ENCODE assay signal across 30 cellular contexts in the genomic region with DNA sequence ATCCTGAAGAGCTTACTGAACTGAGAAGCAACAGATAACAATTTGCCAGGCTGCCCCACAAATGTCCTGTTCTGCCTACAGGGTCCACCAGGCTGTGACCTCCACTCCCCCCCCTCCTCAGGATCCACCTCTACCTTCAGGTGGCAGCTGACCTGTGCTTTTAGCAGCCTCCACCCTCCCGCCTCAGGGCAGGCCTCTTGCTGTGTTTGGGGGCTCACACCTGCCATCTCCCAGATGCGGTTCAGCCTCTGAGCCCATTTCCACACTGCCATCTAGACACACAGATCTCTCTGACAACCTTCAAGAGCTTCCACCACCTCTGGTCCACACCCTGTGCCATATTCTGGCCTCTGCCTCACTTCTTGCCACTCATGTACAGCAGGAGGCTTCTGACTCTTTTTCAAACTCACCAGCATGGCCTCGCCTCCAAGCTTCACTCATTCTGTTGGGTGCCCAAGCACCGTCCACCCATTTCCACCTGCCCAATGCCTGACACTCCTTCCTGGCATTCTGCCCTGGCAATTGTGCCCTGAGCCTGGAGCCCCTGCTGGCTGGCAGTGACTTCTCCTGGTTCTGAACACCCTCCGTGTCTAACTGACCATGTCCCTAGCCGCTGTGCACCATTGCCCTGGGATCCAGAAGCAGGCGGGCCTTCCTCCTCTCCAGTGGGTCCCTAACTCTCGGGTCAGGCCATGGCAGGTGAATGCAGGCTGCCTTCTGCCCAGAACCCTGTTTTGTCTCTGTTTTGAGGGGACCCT. TPM values are rescaled to one million over a fixed set of nuclear protein-coding genes. Genes with fewer than 3 reads are reported as not detected.
"Had no signal": no experiment of that assay in that cellular context is flagged by ENCODE, and none has a peak within 500 bp of the region (broad histone marks: within the 10 kb centered on the region; RNA-seq: fewer than 3 reads in every experiment).

No MANE protein-coding gene starts in this region.

- H3K36me3 Mint-ChIP-seq: activated naive CD4-positive, alpha-beta T cell treated with anti-CD3 and anti-CD28 coated beads, Interleukin-2, amount 10 ng/mL, durations not matched to agents 7 days and 5 days; activated naive CD8-positive, alpha-beta T cell treated with anti-CD3 and anti-CD28 coated beads, Interleukin-2, amount 10 ng/mL, durations not matched to agents 7 days and 5 days; brain; T-cell had no signal

- H3K4me3 Mint-ChIP-seq: activated B cell treated with CpG ODN at 0.5 μM for 24 hours; activated CD8-positive, alpha-beta T cell treated with anti-CD3 and anti-CD28 coated beads for 36 hours; activated naive CD4-positive, alpha-beta T cell treated with anti-CD3 and anti-CD28 coated beads, Interleukin-2, amount 10 ng/mL, durations not matched to agents 7 days and 5 days; activated naive CD8-positive, alpha-beta T cell treated with anti-CD3 and anti-CD28 coated beads, Interleukin-2, amount 10 ng/mL, durations not matched to agents 7 days and 5 days; brain; nephron; T-cell; T-helper 2 cell treated with Interferon-gamma antibody and Interleukin-4, amounts not matched to agents 5 μg/mL and 100 μg/mL, for 36 hours had no signal

- H3K4me1 Mint-ChIP-seq: activated B cell treated with CpG ODN at 0.5 μM for 24 hours; activated naive CD4-positive, alpha-beta T cell treated with anti-CD3 and anti-CD28 coated beads, Interleukin-2, amount 10 ng/mL, durations not matched to agents 7 days and 5 days; brain; T-cell had no signal

- H3K27me3 Mint-ChIP-seq: activated B cell treated with CpG ODN at 0.5 μM for 24 hours; activated CD8-positive, alpha-beta T cell treated with anti-CD3 and anti-CD28 coated beads for 36 hours; activated naive CD8-positive, alpha-beta T cell treated with anti-CD3 and anti-CD28 coated beads, Interleukin-2, amount 10 ng/mL, durations not matched to agents 7 days and 5 days; T-cell had no signal

- H3K27me3 ChIP-seq: ascending aorta, cardiac muscle cell, esophagus muscularis mucosa, foreskin keratinocyte, heart right ventricle, pancreas, transverse colon had no signal

- H3K27ac ChIP-seq: ascending aorta, cardiac muscle cell, esophagus muscularis mucosa, foreskin keratinocyte, heart right ventricle, left ventricle myocardium inferior, pancreas, prostate gland, transverse colon had no signal

- H3K9me3 ChIP-seq: ascending aorta, esophagus muscularis mucosa, heart right ventricle, left ventricle myocardium inferior, pancreas, prostate gland, transverse colon had no signal

- H3K36me3 ChIP-seq: ascending aorta, cardiac muscle cell, esophagus muscularis mucosa, heart right ventricle, left ventricle myocardium inferior, pancreas, prostate gland, transverse colon had no signal

- ATAC-seq: activated CD8-positive, alpha-beta T cell treated with anti-CD3 and anti-CD28 coated beads for 36 hours; foreskin keratinocyte; heart right ventricle; pancreas; T-cell had no signal

- H3K4me3 ChIP-seq: ascending aorta, cardiac muscle cell, esophagus muscularis mucosa, heart right ventricle, left ventricle myocardium inferior, lung, pancreas, prostate gland, smooth muscle cell, transverse colon had no signal

- H3K27ac Mint-ChIP-seq: activated B cell treated with CpG ODN at 0.5 μM for 24 hours; activated CD8-positive, alpha-beta T cell treated with anti-CD3 and anti-CD28 coated beads for 36 hours; activated naive CD4-positive, alpha-beta T cell treated with anti-CD3 and anti-CD28 coated beads, Interleukin-2, amount 10 ng/mL, durations not matched to agents 7 days and 5 days; activated naive CD8-positive, alpha-beta T cell treated with anti-CD3 and anti-CD28 coated beads, Interleukin-2, amount 10 ng/mL, durations not matched to agents 7 days and 5 days; brain; nephron; T-cell; T-helper 2 cell treated with Interferon-gamma antibody and Interleukin-4, amounts not matched to agents 5 μg/mL and 100 μg/mL, for 36 hours had no signal

- DNase-seq: activated B cell treated with CpG ODN at 0.5 μM for 24 hours; activated CD4-positive, alpha-beta T cell treated with anti-CD3 and anti-CD28 coated beads, Interleukin-2, amount 50 U/mL, for 1 hour; activated CD8-positive, alpha-beta T cell treated with anti-CD3 and anti-CD28 coated beads for 36 hours; activated gamma-delta T cell; activated naive CD4-positive, alpha-beta T cell treated with anti-CD3 and anti-CD28 coated beads, Interleukin-2, amount 10 ng/mL, durations not matched to agents 7 days and 5 days; activated naive CD8-positive, alpha-beta T cell treated with anti-CD3 and anti-CD28 coated beads, Interleukin-2, amount 10 ng/mL, durations not matched to agents 7 days and 5 days; activated T-cell treated with anti-CD3 and anti-CD28 coated beads, Interleukin-2, amount 50 U/mL, for 1 hour; cortex of kidney; foreskin keratinocyte; heart right ventricle; kidney glomerular epithelial cell; left ventricle myocardium inferior; retina; stimulated activated CD4-positive, alpha-beta T cell treated with anti-CD3 and anti-CD28 coated beads, Interleukin-15, amount 100 ng/mL, for 24 hours; stimulated activated CD4-positive, alpha-beta T cell treated with anti-CD3 and anti-CD28 coated beads, Interleukin-2, amount 100 ng/mL, for 24 hours; stimulated activated naive CD4-positive, alpha-beta T cell treated with Interleukin-2 at 50 U/mL for 16 hours; T-cell; transverse colon had no signal

- H3K4me1 ChIP-seq: foreskin keratinocyte, prostate gland had no signal

- H3K9me3 Mint-ChIP-seq: activated B cell treated with CpG ODN at 0.5 μM for 24 hours; activated CD8-positive, alpha-beta T cell treated with anti-CD3 and anti-CD28 coated beads for 36 hours; activated naive CD4-positive, alpha-beta T cell treated with anti-CD3 and anti-CD28 coated beads, Interleukin-2, amount 10 ng/mL, durations not matched to agents 7 days and 5 days; activated naive CD8-positive, alpha-beta T cell treated with anti-CD3 and anti-CD28 coated beads, Interleukin-2, amount 10 ng/mL, durations not matched to agents 7 days and 5 days; brain; nephron; T-cell; T-helper 2 cell treated with Interferon-gamma antibody and Interleukin-4, amounts not matched to agents 5 μg/mL and 100 μg/mL, for 36 hours had no signal

RNA-seq across cellular contexts. Expression of gene TMEM72, which starts 18.4 kb away (rescaled TPM):
- total RNA-seq: activated B cell treated with CpG ODN at 0.5 μM for 24 hours; activated CD8-positive, alpha-beta T cell treated with anti-CD3 and anti-CD28 coated beads for 36 hours; activated naive CD8-positive, alpha-beta T cell treated with anti-CD3 and anti-CD28 coated beads, Interleukin-2, amount 10 ng/mL, durations not matched to agents 7 days and 5 days; ascending aorta; esophagus muscularis mucosa; foreskin keratinocyte; left ventricle myocardium inferior; mucosa of gallbladder; smooth muscle cell; temporal lobe had no signal
- polyA plus RNA-seq: foreskin keratinocyte, heart right ventricle, smooth muscle cell had no signal
